ENCODE assay signal across 8 cellular contexts in genomic region chr2:201414099-201415023, GRCh38. TPM values are rescaled to one million over a fixed set of nuclear protein-coding genes. Genes with fewer than 3 reads are reported as not detected.
DNase-seq lines count a peak whose midpoint lies in the region; ATAC-seq and TF ChIP-seq lines count a peak whose summit lies in the region.
"Had no signal": no experiment of that assay in that cellular context is flagged by ENCODE, and none has a peak within 500 bp of the region (broad histone marks: within the 10 kb centered on the region; RNA-seq: fewer than 3 reads in every experiment).

No MANE protein-coding gene starts in this region.

- H3K27me3 Mint-ChIP-seq in stimulated activated memory B cell treated with anti-CD40 and anti-IgM and Interleukin-4, amounts not matched to agents 10 μg/mL and 1 μg/mL and 100 μg/mL, for 72 hours: no peaks in the 10 kb centered on the region

- peaks cover 36% of the 10 kb centered on the region for H3K36me3 Mint-ChIP-seq in stimulated activated memory B cell treated with anti-CD40 and anti-IgM and Interleukin-4, amounts not matched to agents 10 μg/mL and 1 μg/mL and 100 μg/mL, for 72 hours

- H3K4me3 ChIP-seq in dorsolateral prefrontal cortex: peak overlapping the region in 8 of 59 donors; percentile 0 to 17 (median 10)

- H3K27ac ChIP-seq in dorsolateral prefrontal cortex: peak overlapping the region in 31 of 59 donors; percentile 1 to 76 (median 48)

- H3K4me3 Mint-ChIP-seq in stimulated activated memory B cell treated with anti-CD40 and anti-IgM and Interleukin-4, amounts not matched to agents 10 μg/mL and 1 μg/mL and 100 μg/mL, for 72 hours: no peak overlapping the region

- no peak overlapping the region for H3K27ac Mint-ChIP-seq in stimulated activated memory B cell treated with anti-CD40 and anti-IgM and Interleukin-4, amounts not matched to agents 10 μg/mL and 1 μg/mL and 100 μg/mL, for 72 hours

- ATAC-seq in GM19372 (IDR thresholded peaks at IDR 0.05; ENCODE audit: low read depth, unreplicated experiment) (peak; percentile 74), HG03108 (IDR thresholded peaks at IDR 0.05; ENCODE audit: unreplicated experiment) (peak; percentile 84), HG02970 (IDR thresholded peaks at IDR 0.05; ENCODE audit: low FRiP score, unreplicated experiment) (no peak)
- ATAC-seq in stimulated activated memory B cell treated with anti-CD40 and anti-IgM and Interleukin-4, amounts not matched to agents 10 μg/mL and 1 μg/mL and 100 μg/mL, for 72 hours: peak; percentile 60

- H3K27me3 ChIP-seq in dorsolateral prefrontal cortex: no peaks in the 10 kb centered on the region

- intact Hi-C loops in dorsolateral prefrontal cortex (cut with DNase I): loop anchor here in 1 of 2 donors (5.0 kb wide), 1 partner anchor 53 kb away; no protein-coding TSS in a partner anchor

- DNase-seq in dorsolateral prefrontal cortex: no peak
- no peak for DNase-seq in NCI-H146 treated with DMSO at 0.1 percent for 48 hours (lab: John Stamatoyannopoulos, UW; ENCODE audit: unreplicated experiment)
- DNase-seq in DMS79 treated with DMSO at 0.1 percent for 48 hours (lab: John Stamatoyannopoulos, UW): no peak
- DNase-seq: NCI-H2227 treated with DMSO at 0.1 percent for 48 hours had no signal

- peaks cover 27% of the 10 kb centered on the region for H3K4me1 Mint-ChIP-seq in stimulated activated memory B cell treated with anti-CD40 and anti-IgM and Interleukin-4, amounts not matched to agents 10 μg/mL and 1 μg/mL and 100 μg/mL, for 72 hours

- no peak for TF ChIP-seq CTCF in dorsolateral prefrontal cortex (IDR thresholded peaks at IDR 0.05 in 54 of 56, conservative IDR thresholded peaks at IDR 0.05 in 2 of 56; ENCODE audit: low read depth in 1 of 56, partially characterized antibody in 56 of 56)

- H3K9me3 Mint-ChIP-seq in stimulated activated memory B cell treated with anti-CD40 and anti-IgM and Interleukin-4, amounts not matched to agents 10 μg/mL and 1 μg/mL and 100 μg/mL, for 72 hours: no peaks in the 10 kb centered on the region

RNA-seq across cellular contexts. Expression of gene TRAK2, which starts 36.9 kb away (rescaled TPM):
- 100 to 1,000 TPM in 3 of 120 experiments, 10 to 100 TPM in 117; 52.3 to 113 (median 69.5) TPM for total RNA-seq in dorsolateral prefrontal cortex

RNA-seq across cellular contexts. Expression of gene STRADB, which starts 37.2 kb away (rescaled TPM):
- total RNA-seq in dorsolateral prefrontal cortex: 10 to 100 TPM; 22.7 to 49.9 (median 33.9) TPM

RNA-seq across cellular contexts. Expression of gene FLACC1, which starts 57.2 kb away (rescaled TPM):
- total RNA-seq in dorsolateral prefrontal cortex: 10 to 100 TPM in 75 of 120 experiments, 1 to 10 TPM in 45; 2.9 to 22.0 (median 10.8) TPM
